Comparison of ENCODE assay signal across 25 cellular contexts in the genomic region with DNA sequence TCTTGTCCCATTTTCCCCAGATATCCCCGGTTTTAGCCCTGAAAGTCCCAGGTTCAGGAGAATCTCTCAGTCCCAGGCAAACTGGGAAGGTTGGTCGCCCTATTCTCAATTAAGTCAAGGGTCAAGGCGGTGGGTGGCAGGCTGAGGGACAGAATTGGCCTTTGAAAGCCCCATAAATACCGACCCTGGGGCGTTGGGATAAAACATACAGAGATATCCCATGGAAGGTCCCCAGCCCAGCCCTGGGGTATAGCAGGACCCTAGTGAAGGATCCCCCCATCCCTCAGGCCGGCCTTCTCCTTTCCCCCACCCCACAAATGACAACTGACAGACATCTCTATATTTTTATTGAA.
"Had no signal": no experiment of that assay in that cellular context is flagged by ENCODE, and none has a peak within 500 bp of the region (broad histone marks: within the 10 kb centered on the region; RNA-seq: fewer than 3 reads in every experiment).

No MANE protein-coding gene starts in this region.

- H3K27ac ChIP-seq: left lung, lower lobe of right lung, neutrophil, ovary, right atrium auricular region, right lobe of liver, skin epidermis, stomach, suprapubic skin, thoracic aorta, tibial artery, upper lobe of right lung had no signal

- H3K36me3 ChIP-seq: left lung, lower lobe of right lung, neutrophil, ovary, right atrium auricular region, right lobe of liver, suprapubic skin, thoracic aorta, upper lobe of right lung had no signal

- DNase-seq: hippocampal formation; kidney; left colon; left lung; lower lobe of right lung; mammary epithelial cell; mesenchymal stem cell; occipital lobe; ovary; right lobe of liver; stimulated activated CD4-positive, alpha-beta T cell treated with anti-CD3 and anti-CD28 coated beads, Interleukin-12 subunit alpha, Interleukin-12 subunit beta, amount 100 ng/mL, for 4 hours; stimulated activated CD4-positive, alpha-beta T cell treated with anti-CD3 and anti-CD28 coated beads, Interleukin-15, amount 100 ng/mL, for 24 hours; stimulated activated CD4-positive, alpha-beta T cell treated with anti-CD3 and anti-CD28 coated beads, Interleukin-2, amount 100 ng/mL, for 24 hours; stimulated activated CD4-positive, alpha-beta T cell treated with anti-CD3 and anti-CD28 coated beads, Interleukin-4, amount 100 ng/mL, for 1 hour; stimulated activated naive B cell treated with anti-CD40 and anti-IgM and Interleukin-4, amounts not matched to agents 10 μg/mL and 1 μg/mL and 100 μg/mL, for 72 hours; stimulated activated naive CD8-positive, alpha-beta T cell treated with anti-CD3 and anti-CD28 coated beads, Interleukin-15, Interleukin-2, amounts not matched to agents 100 U/mL and 50 U/mL, for 24 hours; stomach; tibial artery; trophoblast cell; upper lobe of right lung had no signal

- H3K9me3 ChIP-seq: left lung, lower lobe of right lung, neutrophil, ovary, right atrium auricular region, right lobe of liver, stomach, suprapubic skin, thoracic aorta, tibial artery, upper lobe of right lung had no signal

- H3K4me3 ChIP-seq: left lung, lower lobe of right lung, ovary, right atrium auricular region, right lobe of liver, skin epidermis, stomach, suprapubic skin, thoracic aorta, tibial artery, upper lobe of right lung had no signal

- H3K4me1 ChIP-seq: left lung, lower lobe of right lung, right atrium auricular region, right lobe of liver, stomach, suprapubic skin, tibial artery, upper lobe of right lung had no signal

- H3K27me3 ChIP-seq: neutrophil, ovary, right atrium auricular region, right lobe of liver had no signal
